Comparison of ENCODE assay signal across 12 cellular contexts in genomic region chr2:109333414-109334194, GRCh38.
DNase-seq lines count a peak whose midpoint lies in the region; ATAC-seq and TF ChIP-seq lines count a peak whose summit lies in the region.
"Had no signal": no experiment of that assay in that cellular context is flagged by ENCODE, and none has a peak within 500 bp of the region (broad histone marks: within the 10 kb centered on the region; RNA-seq: fewer than 3 reads in every experiment).

No MANE protein-coding gene starts in this region.

- in situ Hi-C loops in astrocyte of the cerebellum (cut with HindIII; ENCODE audit: low sequenced_read_pairs) = no loop called here

- no peaks in the 10 kb centered on the region for H3K36me3 Mint-ChIP-seq in activated CD4-positive, alpha-beta T cell treated with anti-CD3 and anti-CD28 coated beads, Interleukin-2, amount 10 ng/mL, durations not matched to agents 24 days and 14 days (ENCODE audit: low read depth)

- H3K27me3 ChIP-seq in BLaER1 treated with 17β-estradiol and CSF1 and Interleukin-3, amounts not matched to agents 10 nM and 100 nM = no peaks in the 10 kb centered on the region
- H3K27me3 ChIP-seq in liver (ENCODE audit: control insufficient read depth in 4 of 4, insufficient read depth in 4 of 4, low read length in 3 of 4) = no peaks in the 10 kb centered on the region

- H3K27me3 Mint-ChIP-seq in activated CD4-positive, alpha-beta T cell treated with anti-CD3 and anti-CD28 coated beads, Interleukin-2, amount 10 ng/mL, durations not matched to agents 24 days and 14 days = peaks cover 24% of the 10 kb centered on the region

- DNase-seq in LNCaP clone FGC (ENCODE audit: low read depth) (no peak), astrocyte of the cerebellum (ENCODE audit: low read depth) (no peak), DMS153 (lab: John Stamatoyannopoulos, UW) (no peak), NCI-H146 treated with DMSO at 0.1 percent for 48 hours (lab: John Stamatoyannopoulos, UW; ENCODE audit: unreplicated experiment) (no peak)
- DNase-seq in activated CD4-positive, alpha-beta T cell treated with anti-CD3 and anti-CD28 coated beads, Interleukin-2, amount 10 ng/mL, durations not matched to agents 24 days and 14 days = no peak
- DNase-seq: activated effector memory CD4-positive, alpha-beta T cell treated with Interleukin-2 at 50 U/mL for 16 hours; NCI-H2081 treated with DMSO at 0.1 percent for 48 hours; T-helper 1 cell had no signal

- WGBS in liver = 72% methylated on average over 7 of the region's 7 CpGs

- peaks cover 32% of the 10 kb centered on the region for H3K4me1 Mint-ChIP-seq in activated CD4-positive, alpha-beta T cell treated with anti-CD3 and anti-CD28 coated beads, Interleukin-2, amount 10 ng/mL, durations not matched to agents 24 days and 14 days

- H3K27ac Mint-ChIP-seq in activated CD4-positive, alpha-beta T cell treated with anti-CD3 and anti-CD28 coated beads, Interleukin-2, amount 10 ng/mL, durations not matched to agents 24 days and 14 days = no peak overlapping the region

- peak overlapping the region in 6 of 11 experiments; percentile 82 to 90 (median 87); a peak in 10 of 22 replicates for H3K27ac ChIP-seq in BLaER1 treated with 17β-estradiol and CSF1 and Interleukin-3, amounts not matched to agents 10 nM and 100 nM
- H3K27ac ChIP-seq in liver (ENCODE audit: low read depth in 1 of 2, low read length in 2 of 2) = no peak overlapping the region

- H3K9ac ChIP-seq in BLaER1 treated with 17β-estradiol and CSF1 and Interleukin-3, amounts not matched to agents 10 nM and 100 nM = peak overlapping the region in 5 of 11 experiments; percentile 70 to 82 (median 79); a peak in 8 of 22 replicates
- no peak overlapping the region for H3K9ac ChIP-seq in liver (ENCODE audit: low read depth in 1 of 2, low read length in 2 of 2)

- ATAC-seq in GM21529 (IDR thresholded peaks at IDR 0.05; ENCODE audit: unreplicated experiment) = no peak

- intact Hi-C loops in activated CD4-positive, alpha-beta T cell treated with anti-CD3 and anti-CD28 coated beads, Interleukin-2, amount 10 ng/mL, durations not matched to agents 24 days and 14 days (cut with micrococcal nuclease) = loop anchor here (5.0 kb wide), 1 partner anchor 206 kb away; the partner anchor contains the start of gene SH3RF3

- TF ChIP-seq RAD21 in liver (IDR thresholded peaks at IDR 0.05) = peak in 1 of 2 donors; percentile 19

- peaks cover 0 to 16% (median 4%) of the 10 kb centered on the region in 11 experiments; a peak in 4 of 22 replicates for H3K36me3 ChIP-seq in BLaER1 treated with 17β-estradiol and CSF1 and Interleukin-3, amounts not matched to agents 10 nM and 100 nM
- H3K36me3 ChIP-seq in liver (ENCODE audit: control insufficient read depth in 4 of 4, insufficient read depth in 3 of 4, low read depth in 1 of 4, low read length in 3 of 4) = no peaks in the 10 kb centered on the region

- H3K4me1 ChIP-seq in BLaER1 treated with 17β-estradiol and CSF1 and Interleukin-3, amounts not matched to agents 10 nM and 100 nM = peaks cover 86 to 94% (median 92%) of the 10 kb centered on the region in 10 experiments
- H3K4me1 ChIP-seq in liver (ENCODE audit: control insufficient read depth in 4 of 4, insufficient read depth in 4 of 4, low read length in 3 of 4) = peaks cover 0 to 3% (median 1%) of the 10 kb centered on the region in 4 donors

- H3K9me3 Mint-ChIP-seq in activated CD4-positive, alpha-beta T cell treated with anti-CD3 and anti-CD28 coated beads, Interleukin-2, amount 10 ng/mL, durations not matched to agents 24 days and 14 days = no peaks in the 10 kb centered on the region

- peak overlapping the region; percentile 87 to 99 (median 97) for H3K4me2 ChIP-seq in BLaER1 treated with 17β-estradiol and CSF1 and Interleukin-3, amounts not matched to agents 10 nM and 100 nM

- no peaks in the 10 kb centered on the region; a peak in 1 of 22 replicates for H3K9me3 ChIP-seq in BLaER1 treated with 17β-estradiol and CSF1 and Interleukin-3, amounts not matched to agents 10 nM and 100 nM (replicated peaks in 1 of 11)
- H3K9me3 ChIP-seq in liver (ENCODE audit: control insufficient read depth in 4 of 4, low read length in 3 of 4) = no peaks in the 10 kb centered on the region

- H3K4me3 Mint-ChIP-seq in activated CD4-positive, alpha-beta T cell treated with anti-CD3 and anti-CD28 coated beads, Interleukin-2, amount 10 ng/mL, durations not matched to agents 24 days and 14 days = no peak overlapping the region

- peak overlapping the region in 2 of 10 experiments; percentile 43 to 55; a peak in 3 of 20 replicates for H3K4me3 ChIP-seq in BLaER1 treated with 17β-estradiol and CSF1 and Interleukin-3, amounts not matched to agents 10 nM and 100 nM
- H3K4me3 ChIP-seq in LNCaP clone FGC (ENCODE audit: low read depth, low read length) (no peak overlapping the region), astrocyte of the cerebellum (ENCODE audit: low read depth, low read length) (no peak overlapping the region), liver (ENCODE audit: low read depth in 1 of 3, low read length in 3 of 3) (no peak overlapping the region)
- H3K4me3 ChIP-seq: lung had no signal

- peaks cover 0 to 98% (median 90%) of the 10 kb centered on the region in 11 experiments; a peak in 19 of 22 replicates for H4K20me1 ChIP-seq in BLaER1 treated with 17β-estradiol and CSF1 and Interleukin-3, amounts not matched to agents 10 nM and 100 nM

- TF ChIP-seq CTCF in LNCaP clone FGC (IDR thresholded peaks at IDR 0.05; ENCODE audit: control insufficient read depth, extremely low read depth, insufficient read depth) (peak; percentile 14; the same call in 1 of the 2 replicates), astrocyte of the cerebellum (IDR thresholded peaks at IDR 0.05; ENCODE audit: low read depth, low read length, missing control alignments) (peak; percentile 52), liver (IDR thresholded peaks at IDR 0.05; ENCODE audit: low read depth, low read length, missing input control) (peak; percentile 30)

TF ChIP-seq in liver, 16 proteins besides CTCF, POLR2A, EP300 and RAD21:
- TF ChIP-seq NR2F2 (IDR thresholded peaks at IDR 0.05) = no peak
- no peak for TF ChIP-seq YY1 (IDR thresholded peaks at IDR 0.05)
- TF ChIP-seq ATF3 (IDR thresholded peaks at IDR 0.05) = no peak

Comparison
In these comparisons a context has a peak if more than half of its experiments do, and no peak if none do; other contexts are left out.
1. H3K27ac ChIP-seq: peak in BLaER1 treated with 17β-estradiol and CSF1 and Interleukin-3, amounts not matched to agents 10 nM and 100 nM (6 of 11); none in liver (0 of 2).
2. Peak in every context shown above with its lines, with median percentiles within 50 percentile points of each other: CTCF ChIP-seq.